Comparison of ENCODE assay signal across 1 cellular context in the genomic region with DNA sequence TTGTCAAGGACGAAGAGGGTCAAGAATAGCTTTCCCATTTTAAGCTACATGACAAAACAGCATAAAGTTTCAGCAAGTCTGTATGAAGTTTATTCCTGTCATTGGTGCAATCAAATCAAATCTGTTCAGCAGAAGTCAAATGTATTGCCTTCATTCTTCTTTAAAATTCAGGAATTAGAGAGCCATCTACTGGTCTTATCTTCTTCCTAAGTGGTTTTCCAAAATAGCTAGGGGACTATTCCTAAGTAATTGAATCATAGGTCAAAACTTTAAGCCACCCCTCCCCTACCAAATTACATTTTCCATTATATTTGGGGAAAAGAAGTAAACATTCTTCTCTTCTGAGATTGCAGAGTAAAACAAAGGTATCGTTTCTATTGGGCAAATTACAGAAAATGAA.
TF ChIP-seq lines count a peak whose summit lies in the region.

No MANE protein-coding gene starts in this region.

TF ChIP-seq in GM23338, 12 proteins besides CTCF, POLR2A, EP300 and RAD21:
- TF ChIP-seq, protein P1, sequence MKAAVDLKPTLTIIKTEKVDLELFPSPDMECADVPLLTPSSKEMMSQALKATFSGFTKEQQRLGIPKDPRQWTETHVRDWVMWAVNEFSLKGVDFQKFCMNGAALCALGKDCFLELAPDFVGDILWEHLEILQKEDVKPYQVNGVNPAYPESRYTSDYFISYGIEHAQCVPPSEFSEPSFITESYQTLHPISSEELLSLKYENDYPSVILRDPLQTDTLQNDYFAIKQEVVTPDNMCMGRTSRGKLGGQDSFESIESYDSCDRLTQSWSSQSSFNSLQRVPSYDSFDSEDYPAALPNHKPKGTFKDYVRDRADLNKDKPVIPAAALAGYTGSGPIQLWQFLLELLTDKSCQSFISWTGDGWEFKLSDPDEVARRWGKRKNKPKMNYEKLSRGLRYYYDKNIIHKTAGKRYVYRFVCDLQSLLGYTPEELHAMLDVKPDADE (IDR thresholded peaks at IDR 0.05) = no peak
- no peak for TF ChIP-seq ZNF114 (CRISPR knock-in tag; IDR thresholded peaks at IDR 0.05)
- TF ChIP-seq EZH2 (IDR thresholded peaks at IDR 0.05; ENCODE audit: low read depth, unreplicated experiment) = no peak
- no peak for TF ChIP-seq EZH2phosphoT487 (IDR thresholded peaks at IDR 0.05; ENCODE audit: unreplicated experiment)
- TF ChIP-seq POLR2AphosphoS5 (IDR thresholded peaks at IDR 0.05; ENCODE audit: low read depth) = no peak
- no peak for TF ChIP-seq NANOG (IDR thresholded peaks at IDR 0.05; ENCODE audit: borderline replicate concordance)
- TF ChIP-seq, protein P2, sequence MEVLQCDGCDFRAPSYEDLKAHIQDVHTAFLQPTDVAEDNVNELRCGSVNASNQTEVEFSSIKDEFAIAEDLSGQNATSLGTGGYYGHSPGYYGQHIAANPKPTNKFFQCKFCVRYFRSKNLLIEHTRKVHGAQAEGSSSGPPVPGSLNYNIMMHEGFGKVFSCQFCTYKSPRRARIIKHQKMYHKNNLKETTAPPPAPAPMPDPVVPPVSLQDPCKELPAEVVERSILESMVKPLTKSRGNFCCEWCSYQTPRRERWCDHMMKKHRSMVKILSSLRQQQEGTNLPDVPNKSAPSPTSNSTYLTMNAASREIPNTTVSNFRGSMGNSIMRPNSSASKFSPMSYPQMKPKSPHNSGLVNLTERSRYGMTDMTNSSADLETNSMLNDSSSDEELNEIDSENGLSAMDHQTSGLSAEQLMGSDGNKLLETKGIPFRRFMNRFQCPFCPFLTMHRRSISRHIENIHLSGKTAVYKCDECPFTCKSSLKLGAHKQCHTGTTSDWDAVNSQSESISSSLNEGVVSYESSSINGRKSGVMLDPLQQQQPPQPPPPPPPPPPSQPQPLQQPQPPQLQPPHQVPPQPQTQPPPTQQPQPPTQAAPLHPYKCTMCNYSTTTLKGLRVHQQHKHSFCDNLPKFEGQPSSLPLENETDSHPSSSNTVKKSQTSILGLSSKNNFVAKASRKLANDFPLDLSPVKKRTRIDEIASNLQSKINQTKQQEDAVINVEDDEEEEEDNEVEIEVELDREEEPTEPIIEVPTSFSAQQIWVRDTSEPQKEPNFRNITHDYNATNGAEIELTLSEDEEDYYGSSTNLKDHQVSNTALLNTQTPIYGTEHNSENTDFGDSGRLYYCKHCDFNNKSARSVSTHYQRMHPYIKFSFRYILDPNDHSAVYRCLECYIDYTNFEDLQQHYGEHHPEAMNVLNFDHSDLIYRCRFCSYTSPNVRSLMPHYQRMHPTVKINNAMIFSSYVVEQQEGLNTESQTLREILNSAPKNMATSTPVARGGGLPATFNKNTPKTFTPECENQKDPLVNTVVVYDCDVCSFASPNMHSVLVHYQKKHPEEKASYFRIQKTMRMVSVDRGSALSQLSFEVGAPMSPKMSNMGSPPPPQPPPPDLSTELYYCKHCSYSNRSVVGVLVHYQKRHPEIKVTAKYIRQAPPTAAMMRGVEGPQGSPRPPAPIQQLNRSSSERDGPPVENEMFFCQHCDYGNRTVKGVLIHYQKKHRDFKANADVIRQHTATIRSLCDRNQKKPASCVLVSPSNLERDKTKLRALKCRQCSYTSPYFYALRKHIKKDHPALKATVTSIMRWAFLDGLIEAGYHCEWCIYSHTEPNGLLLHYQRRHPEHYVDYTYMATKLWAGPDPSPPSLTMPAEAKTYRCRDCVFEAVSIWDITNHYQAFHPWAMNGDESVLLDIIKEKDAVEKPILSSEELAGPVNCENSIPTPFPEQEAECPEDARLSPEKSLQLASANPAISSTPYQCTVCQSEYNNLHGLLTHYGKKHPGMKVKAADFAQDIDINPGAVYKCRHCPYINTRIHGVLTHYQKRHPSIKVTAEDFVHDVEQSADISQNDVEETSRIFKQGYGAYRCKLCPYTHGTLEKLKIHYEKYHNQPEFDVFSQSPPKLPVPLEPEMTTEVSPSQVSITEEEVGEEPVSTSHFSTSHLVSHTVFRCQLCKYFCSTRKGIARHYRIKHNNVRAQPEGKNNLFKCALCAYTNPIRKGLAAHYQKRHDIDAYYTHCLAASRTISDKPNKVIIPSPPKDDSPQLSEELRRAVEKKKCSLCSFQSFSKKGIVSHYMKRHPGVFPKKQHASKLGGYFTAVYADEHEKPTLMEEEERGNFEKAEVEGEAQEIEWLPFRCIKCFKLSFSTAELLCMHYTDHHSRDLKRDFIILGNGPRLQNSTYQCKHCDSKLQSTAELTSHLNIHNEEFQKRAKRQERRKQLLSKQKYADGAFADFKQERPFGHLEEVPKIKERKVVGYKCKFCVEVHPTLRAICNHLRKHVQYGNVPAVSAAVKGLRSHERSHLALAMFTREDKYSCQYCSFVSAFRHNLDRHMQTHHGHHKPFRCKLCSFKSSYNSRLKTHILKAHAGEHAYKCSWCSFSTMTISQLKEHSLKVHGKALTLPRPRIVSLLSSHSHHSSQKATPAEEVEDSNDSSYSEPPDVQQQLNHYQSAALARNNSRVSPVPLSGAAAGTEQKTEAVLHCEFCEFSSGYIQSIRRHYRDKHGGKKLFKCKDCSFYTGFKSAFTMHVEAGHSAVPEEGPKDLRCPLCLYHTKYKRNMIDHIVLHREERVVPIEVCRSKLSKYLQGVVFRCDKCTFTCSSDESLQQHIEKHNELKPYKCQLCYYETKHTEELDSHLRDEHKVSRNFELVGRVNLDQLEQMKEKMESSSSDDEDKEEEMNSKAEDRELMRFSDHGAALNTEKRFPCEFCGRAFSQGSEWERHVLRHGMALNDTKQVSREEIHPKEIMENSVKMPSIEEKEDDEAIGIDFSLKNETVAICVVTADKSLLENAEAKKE (CRISPR knock-in tag; IDR thresholded peaks at IDR 0.05) = no peak
- TF ChIP-seq JUNB (IDR thresholded peaks at IDR 0.05; ENCODE audit: unreplicated experiment) = no peak
- TF ChIP-seq ZNF331 (CRISPR knock-in tag; IDR thresholded peaks at IDR 0.05; ENCODE audit: low read depth) = no peak
- TF ChIP-seq, protein P3, sequence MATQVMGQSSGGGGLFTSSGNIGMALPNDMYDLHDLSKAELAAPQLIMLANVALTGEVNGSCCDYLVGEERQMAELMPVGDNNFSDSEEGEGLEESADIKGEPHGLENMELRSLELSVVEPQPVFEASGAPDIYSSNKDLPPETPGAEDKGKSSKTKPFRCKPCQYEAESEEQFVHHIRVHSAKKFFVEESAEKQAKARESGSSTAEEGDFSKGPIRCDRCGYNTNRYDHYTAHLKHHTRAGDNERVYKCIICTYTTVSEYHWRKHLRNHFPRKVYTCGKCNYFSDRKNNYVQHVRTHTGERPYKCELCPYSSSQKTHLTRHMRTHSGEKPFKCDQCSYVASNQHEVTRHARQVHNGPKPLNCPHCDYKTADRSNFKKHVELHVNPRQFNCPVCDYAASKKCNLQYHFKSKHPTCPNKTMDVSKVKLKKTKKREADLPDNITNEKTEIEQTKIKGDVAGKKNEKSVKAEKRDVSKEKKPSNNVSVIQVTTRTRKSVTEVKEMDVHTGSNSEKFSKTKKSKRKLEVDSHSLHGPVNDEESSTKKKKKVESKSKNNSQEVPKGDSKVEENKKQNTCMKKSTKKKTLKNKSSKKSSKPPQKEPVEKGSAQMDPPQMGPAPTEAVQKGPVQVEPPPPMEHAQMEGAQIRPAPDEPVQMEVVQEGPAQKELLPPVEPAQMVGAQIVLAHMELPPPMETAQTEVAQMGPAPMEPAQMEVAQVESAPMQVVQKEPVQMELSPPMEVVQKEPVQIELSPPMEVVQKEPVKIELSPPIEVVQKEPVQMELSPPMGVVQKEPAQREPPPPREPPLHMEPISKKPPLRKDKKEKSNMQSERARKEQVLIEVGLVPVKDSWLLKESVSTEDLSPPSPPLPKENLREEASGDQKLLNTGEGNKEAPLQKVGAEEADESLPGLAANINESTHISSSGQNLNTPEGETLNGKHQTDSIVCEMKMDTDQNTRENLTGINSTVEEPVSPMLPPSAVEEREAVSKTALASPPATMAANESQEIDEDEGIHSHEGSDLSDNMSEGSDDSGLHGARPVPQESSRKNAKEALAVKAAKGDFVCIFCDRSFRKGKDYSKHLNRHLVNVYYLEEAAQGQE (IDR thresholded peaks at IDR 0.05; ENCODE audit: unreplicated experiment) = no peak
- no peak for TF ChIP-seq CREB1 (CRISPR knock-in tag; IDR thresholded peaks at IDR 0.05; ENCODE audit: low read depth)
- TF ChIP-seq STAT1 (IDR thresholded peaks at IDR 0.05; ENCODE audit: unreplicated experiment) = no peak
